ENCODE assay signal across 2 cellular contexts in genomic region chr20:36344517-36345132, GRCh38.
TF ChIP-seq lines count a peak whose summit lies in the region.

No MANE protein-coding gene starts in this region.

TF ChIP-seq in Ishikawa, 13 proteins besides CTCF, POLR2A, EP300 and RAD21 (continued from another document):
- peak; percentile 98 for TF ChIP-seq REST (IDR thresholded peaks at IDR 0.05; ENCODE audit: low read depth)

TF ChIP-seq in GM12878, 131 proteins besides CTCF, POLR2A, EP300 and RAD21 (continued from another document):
- TF ChIP-seq REST (IDR thresholded peaks at IDR 0.05; ENCODE audit: low read depth, low read length) = peak; percentile 92
TF ChIP-seq in GM12878: peak in this region for 1.
